In the genomic region with DNA sequence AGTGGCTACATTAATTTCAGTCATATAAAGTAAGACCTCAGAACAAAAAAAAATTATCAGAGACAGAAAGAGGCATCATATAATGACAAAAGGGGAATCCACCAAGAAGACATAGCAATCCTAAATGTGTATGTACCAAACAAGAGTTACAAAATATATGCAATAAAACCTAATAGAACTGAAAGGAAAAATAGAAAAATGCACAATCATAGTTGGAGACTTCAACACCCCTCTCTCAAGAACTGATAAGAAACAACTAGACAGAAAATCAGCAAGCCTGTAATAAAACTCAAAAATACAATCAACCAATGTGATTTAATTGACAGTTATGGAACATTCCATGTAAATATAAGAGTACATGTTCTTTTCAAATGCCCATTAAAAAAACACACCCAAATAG, we compare ENCODE assay signal across 35 cellular contexts.
"Had no signal": no experiment of that assay in that cellular context is flagged by ENCODE, and none has a peak within 500 bp of the region (broad histone marks: within the 10 kb centered on the region; RNA-seq: fewer than 3 reads in every experiment).

No MANE protein-coding gene starts in this region.

- H3K27ac ChIP-seq: KMS-11 had no signal

- H3K9ac ChIP-seq: KMS-11 had no signal

- H3K4me2 ChIP-seq: KMS-11 had no signal

- DNase-seq: Karpas-422, Kasumi-1, KG1, MG63, MM.1S, MV-4-11, NCI-H1048, NCI-H1092, NCI-H1092 treated with DMSO at 0.1 percent for 48 hours, NCI-H1105, NCI-H1105 treated with DMSO at 0.1 percent for 48 hours, NCI-H1417, NCI-H1417 treated with DMSO at 0.1 percent for 48 hours, NCI-H1436, NCI-H1436 treated with DMSO at 0.1 percent for 48 hours, NCI-H146, NCI-H1694, NCI-H1694 treated with DMSO at 0.1 percent for 48 hours, NCI-H187, NCI-H187 treated with DMSO at 0.1 percent for 48 hours, NCI-H1930, NCI-H2029, NCI-H2029 treated with DMSO at 0.1 percent for 48 hours, NCI-H2081, NCI-H2081 treated with DMSO at 0.1 percent for 48 hours, NCI-H2107, NCI-H2171, NCI-H2171 treated with DMSO at 0.1 percent for 48 hours, NCI-H2227 treated with DMSO at 0.1 percent for 48 hours, NCI-H226, NCI-H345, NCI-H446, NCI-H446 treated with DMSO at 0.1 percent for 48 hours, NCI-H510A had no signal

- H3K36me3 ChIP-seq: MG63 had no signal

- H3K4me3 ChIP-seq: MG63 had no signal
